ENCODE assay signal across 24 cellular contexts in the genomic region with DNA sequence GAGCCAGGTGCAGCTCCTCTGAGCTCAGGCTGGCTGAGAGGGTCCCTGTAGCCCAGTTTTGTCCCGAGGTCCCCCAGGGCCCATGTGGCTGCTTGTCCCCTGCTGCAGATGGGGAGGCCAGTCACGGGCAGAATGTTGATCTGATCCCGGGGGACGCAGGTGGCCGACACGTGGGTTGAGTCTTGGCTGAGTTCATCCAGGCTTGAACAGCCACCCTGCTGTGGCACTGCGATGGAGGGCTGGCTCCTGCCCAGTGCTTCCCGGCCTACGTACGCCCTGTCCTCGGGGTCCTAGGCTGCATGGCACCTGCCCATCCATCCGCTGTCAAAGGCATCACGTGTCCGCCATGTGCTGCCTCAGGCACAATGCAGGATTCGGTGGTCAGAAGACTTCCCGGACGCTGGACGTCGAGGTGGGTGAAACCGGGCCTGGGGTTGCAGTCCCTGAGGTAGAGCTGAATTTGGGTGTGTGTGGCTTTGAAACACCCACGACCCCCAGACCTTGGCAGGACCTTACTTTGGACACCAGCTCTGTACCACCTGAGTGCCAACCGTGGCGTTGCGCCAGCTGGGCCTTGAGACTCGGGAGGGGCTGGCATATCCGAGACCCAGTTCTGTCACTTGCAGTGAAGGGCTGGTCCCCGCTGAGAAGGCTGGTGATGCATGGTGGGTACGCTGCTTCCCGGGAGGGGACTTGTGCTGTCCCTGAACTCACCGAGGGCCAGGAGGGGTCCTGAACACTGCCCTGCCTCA. TPM values are rescaled to one million over a fixed set of nuclear protein-coding genes. Genes with fewer than 3 reads are reported as not detected.
A peak's percentile ranks its signal among the peaks of the same experiment; 100 is the strongest.
DNase-seq lines count a peak whose midpoint lies in the region; ATAC-seq and TF ChIP-seq lines count a peak whose summit lies in the region.
"Had no signal": no experiment of that assay in that cellular context is flagged by ENCODE, and none has a peak within 500 bp of the region (broad histone marks: within the 10 kb centered on the region; RNA-seq: fewer than 3 reads in every experiment).

No MANE protein-coding gene starts in this region.

- H3K4me1 Mint-ChIP-seq in brain: peaks cover 83% of the 10 kb centered on the region

- no peak overlapping the region for H3K4me3 Mint-ChIP-seq in brain
- H3K4me3 Mint-ChIP-seq: activated CD4-positive, alpha-beta memory T cell treated with anti-CD3 and anti-CD28 coated beads for 36 hours; activated naive CD8-positive, alpha-beta T cell treated with anti-CD3 and anti-CD28 coated beads, Interleukin-2, amount 50 U/mL, for 24 hours; CD8-positive, alpha-beta T cell; dendritic cell treated with granulocyte-macrophage colony-stimulating factor and Interleukin-4, amounts not matched to agents 40 ng/mL and 50 ng/mL, for 4 days; endodermal cell; natural killer cell; stimulated activated effector memory CD8-positive, alpha-beta T cell treated with anti-CD3 and anti-CD28 coated beads, Interleukin-12 subunit alpha, Interleukin-12 subunit beta, amount 100 ng/mL, for 72 hours; T-helper 2 cell treated with Interferon-gamma antibody and Interleukin-4, amounts not matched to agents 5 μg/mL and 100 μg/mL, for 36 hours had no signal

- no peaks in the 10 kb centered on the region for H3K36me3 Mint-ChIP-seq in brain
- H3K36me3 Mint-ChIP-seq: activated CD4-positive, alpha-beta memory T cell treated with anti-CD3 and anti-CD28 coated beads for 36 hours; CD8-positive, alpha-beta T cell; natural killer cell; stimulated activated effector memory CD8-positive, alpha-beta T cell treated with anti-CD3 and anti-CD28 coated beads, Interleukin-12 subunit alpha, Interleukin-12 subunit beta, amount 100 ng/mL, for 72 hours had no signal

- peak overlapping the region in 3 of 5 experiments; percentile 46 to 74 (median 48) for H3K27ac Mint-ChIP-seq in brain
- H3K27ac Mint-ChIP-seq: activated CD4-positive, alpha-beta memory T cell treated with anti-CD3 and anti-CD28 coated beads for 36 hours; activated naive CD8-positive, alpha-beta T cell treated with anti-CD3 and anti-CD28 coated beads, Interleukin-2, amount 50 U/mL, for 24 hours; CD8-positive, alpha-beta T cell; dendritic cell treated with granulocyte-macrophage colony-stimulating factor and Interleukin-4, amounts not matched to agents 40 ng/mL and 50 ng/mL, for 4 days; natural killer cell; stimulated activated effector memory CD8-positive, alpha-beta T cell treated with anti-CD3 and anti-CD28 coated beads, Interleukin-12 subunit alpha, Interleukin-12 subunit beta, amount 100 ng/mL, for 72 hours; T-helper 2 cell treated with Interferon-gamma antibody and Interleukin-4, amounts not matched to agents 5 μg/mL and 100 μg/mL, for 36 hours had no signal

- H3K9me3 Mint-ChIP-seq in brain: no peaks in the 10 kb centered on the region
- H3K9me3 Mint-ChIP-seq: activated CD4-positive, alpha-beta memory T cell treated with anti-CD3 and anti-CD28 coated beads for 36 hours; activated naive CD8-positive, alpha-beta T cell treated with anti-CD3 and anti-CD28 coated beads, Interleukin-2, amount 50 U/mL, for 24 hours; CD8-positive, alpha-beta T cell; dendritic cell treated with granulocyte-macrophage colony-stimulating factor and Interleukin-4, amounts not matched to agents 40 ng/mL and 50 ng/mL, for 4 days; endodermal cell; natural killer cell; stimulated activated effector memory CD8-positive, alpha-beta T cell treated with anti-CD3 and anti-CD28 coated beads, Interleukin-12 subunit alpha, Interleukin-12 subunit beta, amount 100 ng/mL, for 72 hours; T-helper 2 cell treated with Interferon-gamma antibody and Interleukin-4, amounts not matched to agents 5 μg/mL and 100 μg/mL, for 36 hours had no signal

- no peak for ATAC-seq in GM18868 (IDR thresholded peaks at IDR 0.05; ENCODE audit: unreplicated experiment)
- ATAC-seq: activated naive CD8-positive, alpha-beta T cell treated with anti-CD3 and anti-CD28 coated beads, Interleukin-2, amount 50 U/mL, for 24 hours; body of pancreas; CD8-positive, alpha-beta T cell; natural killer cell; stimulated activated effector memory CD8-positive, alpha-beta T cell treated with anti-CD3 and anti-CD28 coated beads, Interleukin-12 subunit alpha, Interleukin-12 subunit beta, amount 100 ng/mL, for 72 hours had no signal

- peak; percentile 63 for DNase-seq in Ammon's horn (ENCODE audit: low spot score)
- peak; percentile 31 for DNase-seq in NCI-H1092 (lab: John Stamatoyannopoulos, UW)
- DNase-seq in posterior cingulate gyrus: peak in 9 of 10 donors; percentile 31 to 92 (median 62)
- no peak for DNase-seq in NCI-H2196 (lab: John Stamatoyannopoulos, UW; ENCODE audit: unreplicated experiment)
- no peak for DNase-seq in NCI-H1436 treated with DMSO at 0.1 percent for 48 hours (lab: John Stamatoyannopoulos, UW)
- DNase-seq in NK-92 (lab: John Stamatoyannopoulos, UW; ENCODE audit: unreplicated experiment): no peak
- DNase-seq: activated CD4-positive, alpha-beta memory T cell treated with anti-CD3 and anti-CD28 coated beads for 36 hours; activated CD4-positive, alpha-beta T cell treated with anti-CD3 and anti-CD28 coated beads for 1 hour; activated naive CD4-positive, alpha-beta T cell; activated naive CD8-positive, alpha-beta T cell treated with anti-CD3 and anti-CD28 coated beads, Interleukin-2, amount 50 U/mL, for 24 hours; body of pancreas; CD8-positive, alpha-beta T cell; EL; endodermal cell; islet precursor cell; Kasumi-1; natural killer cell; NCI-H1436; Right ventricle myocardium superior had no signal

- peaks cover 3% of the 10 kb centered on the region for H3K27me3 Mint-ChIP-seq in brain
- H3K27me3 Mint-ChIP-seq: activated CD4-positive, alpha-beta memory T cell treated with anti-CD3 and anti-CD28 coated beads for 36 hours; activated naive CD8-positive, alpha-beta T cell treated with anti-CD3 and anti-CD28 coated beads, Interleukin-2, amount 50 U/mL, for 24 hours; dendritic cell treated with granulocyte-macrophage colony-stimulating factor and Interleukin-4, amounts not matched to agents 40 ng/mL and 50 ng/mL, for 4 days had no signal

- TF ChIP-seq CTCF in brain (conservative IDR thresholded peaks at IDR 0.05): no peak

- intact Hi-C loops in posterior cingulate gyrus (cut with DNase I): no loop called here

RNA-seq across cellular contexts. Expression of gene RXRA, which starts 22.3 kb away (rescaled TPM):
- 29.9 TPM for polyA plus RNA-seq in brain (ENCODE audit: insufficient read depth, low read depth, low replicate concordance)

Comparison
In these comparisons a context has a peak if more than half of its experiments do, and no peak if none do; other contexts are left out.
1. DNase-seq: peak in Ammon's horn (single experiment), NCI-H1092 (single experiment) and posterior cingulate gyrus (9 of 10); none in NCI-H2196 (single experiment), NCI-H1436 treated with DMSO at 0.1 percent for 48 hours (single experiment) and NK-92 (single experiment).